In genomic region chr19:3572132-3572854, GRCh38 we compare ENCODE assay signal across 8 cellular contexts.
DNase-seq lines count a peak whose midpoint lies in the region; ATAC-seq and FAIRE-seq lines count a peak whose summit lies in the region.

No MANE protein-coding gene starts in this region.

- H3K36me3 Mint-ChIP-seq in effector memory CD8-positive, alpha-beta T cell (ENCODE audit: insufficient read depth): peaks cover 28% of the 10 kb centered on the region
- peaks cover 8% of the 10 kb centered on the region for H3K36me3 Mint-ChIP-seq in memory B cell

- DNase-seq in CMK (ENCODE audit: low read depth) (peak; percentile 100), HTR-8/SVneo (ENCODE audit: insufficient read length, low spot score) (peak; percentile 92), NOMO-1 (lab: John Stamatoyannopoulos, UW; ENCODE audit: unreplicated experiment in 2 of 2) (peak; percentile 99), memory B cell (ENCODE audit: low spot score in 2 of 2) (peak; percentile 95 to 96)
- DNase-seq in activated CD8-positive, alpha-beta memory T cell treated with anti-CD3 and anti-CD28 coated beads for 48 hours (ENCODE audit: low read depth in 2 of 3, low spot score in 2 of 3): peak; percentile 91 to 99 (median 97)
- DNase-seq in effector memory CD8-positive, alpha-beta T cell: peak; percentile 97 to 98 (median 97)
- peak; percentile 99 to 100 (median 99) for DNase-seq in stimulated activated CD4-positive, alpha-beta T cell treated with anti-CD3 and anti-CD28 coated beads, TNF-alpha, amount 100 ng/mL, for 48 hours (ENCODE audit: low read depth in 3 of 3)

- H3K27ac Mint-ChIP-seq in effector memory CD8-positive, alpha-beta T cell: peak overlapping the region; percentile 81 to 84
- H3K27ac Mint-ChIP-seq in memory B cell: peak overlapping the region; percentile 15

- peak; percentile 81 for FAIRE-seq in HTR-8/SVneo (lab: Jason Lieb, UNC)

- no peaks in the 10 kb centered on the region for H3K27me3 Mint-ChIP-seq in effector memory CD8-positive, alpha-beta T cell
- H3K27me3 Mint-ChIP-seq in memory B cell: no peaks in the 10 kb centered on the region

- no peaks in the 10 kb centered on the region for H3K9me3 Mint-ChIP-seq in effector memory CD8-positive, alpha-beta T cell
- no peaks in the 10 kb centered on the region for H3K9me3 Mint-ChIP-seq in memory B cell

- peaks cover 0 to 13% of the 10 kb centered on the region in 2 donors for H3K4me1 Mint-ChIP-seq in effector memory CD8-positive, alpha-beta T cell (ENCODE audit: low read depth in 2 of 2)
- H3K4me1 Mint-ChIP-seq in memory B cell: peaks cover 4% of the 10 kb centered on the region

- ATAC-seq in GM21390 (IDR thresholded peaks at IDR 0.05; ENCODE audit: unreplicated experiment) (peak; percentile 87), memory B cell (ENCODE audit: low read depth) (peak; percentile 93)
- ATAC-seq in effector memory CD8-positive, alpha-beta T cell (replicated peaks): peak; percentile 94

- peak overlapping the region; percentile 75 to 79 for H3K4me3 Mint-ChIP-seq in effector memory CD8-positive, alpha-beta T cell
- H3K4me3 Mint-ChIP-seq in memory B cell: peak overlapping the region; percentile 51

Comparison
In these comparisons a context has a peak if more than half of its experiments do, and no peak if none do; other contexts are left out.
1. Peak in every context shown above with its lines: DNase-seq and ATAC-seq.